In the genomic region with DNA sequence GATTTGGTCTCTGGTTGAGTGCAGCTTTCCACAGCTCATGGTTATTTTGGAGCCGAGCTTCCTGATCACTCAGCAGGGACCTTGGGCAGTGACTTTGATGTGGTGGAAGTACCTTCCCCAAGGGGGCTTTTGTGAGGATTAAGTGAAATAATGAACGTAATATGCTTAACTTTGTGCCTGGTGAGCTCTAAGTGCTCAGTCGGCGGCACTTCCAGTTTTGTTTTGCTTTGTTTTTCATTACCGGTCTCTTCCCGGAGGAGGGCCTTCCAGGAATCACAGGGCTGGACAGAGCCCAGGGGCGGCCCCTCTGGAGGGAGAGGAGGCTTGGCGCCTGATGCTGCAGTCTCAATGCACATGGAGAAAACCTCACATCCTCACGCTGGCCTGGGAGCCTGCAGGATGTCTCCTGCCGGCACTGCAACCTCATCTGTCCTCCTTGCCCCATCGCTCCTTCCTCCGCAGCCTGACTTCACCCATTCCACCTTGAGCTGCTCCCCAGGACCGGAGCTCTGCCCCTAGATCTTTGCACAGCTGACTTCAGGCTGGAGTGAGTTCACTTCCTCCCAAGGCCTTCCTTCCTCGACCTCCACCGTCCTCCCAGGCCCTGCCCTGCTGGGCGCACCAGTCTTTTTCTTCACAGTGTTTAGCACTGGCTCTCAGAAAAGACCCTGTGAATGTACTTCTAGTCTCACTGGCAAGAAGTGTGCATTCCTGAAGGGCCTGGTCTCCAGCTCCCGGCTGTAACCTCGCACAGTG, we compare ENCODE assay signal across 1 cellular context.
A peak's percentile ranks its signal among the peaks of the same experiment; 100 is the strongest.
TF ChIP-seq lines count a peak whose summit lies in the region.

No MANE protein-coding gene starts in this region.

TF ChIP-seq in HEK293, 187 proteins besides CTCF, POLR2A, EP300 and RAD21 (continued from another document and continues in another):
- TF ChIP-seq SALL2 (tag by site-specific recombination; IDR thresholded peaks at IDR 0.05; ENCODE audit: borderline replicate concordance) (no peak), ZFHX2 (tag by site-specific recombination; conservative IDR thresholded peaks at IDR 0.05) (no peak), ZNF335 (tag by site-specific recombination; conservative IDR thresholded peaks at IDR 0.05) (no peak; the same call in 1 of the 2 replicates), ZNF776 (tag by site-specific recombination; IDR thresholded peaks at IDR 0.05; ENCODE audit: borderline replicate concordance) (no peak), ZBTB8A (tag by site-specific recombination; IDR thresholded peaks at IDR 0.05) (peak; percentile 86), ZNF658 (tag by site-specific recombination; IDR thresholded peaks at IDR 0.05) (no peak), ZNF211 (tag by site-specific recombination; IDR thresholded peaks at IDR 0.05; ENCODE audit: low read depth) (no peak), ZNF521 (tag by site-specific recombination; IDR thresholded peaks at IDR 0.05) (no peak), ZBTB1 (tag by site-specific recombination; IDR thresholded peaks at IDR 0.05) (no peak), ZSCAN30 (tag by site-specific recombination; IDR thresholded peaks at IDR 0.05) (0 out of 2 replicates have a peak, but pooled peaks have one; percentile 16), GLIS2 (tag by site-specific recombination; IDR thresholded peaks at IDR 0.05) (no peak), ZNF280C (tag by site-specific recombination; IDR thresholded peaks at IDR 0.05) (no peak), KLF10 (tag by site-specific recombination; IDR thresholded peaks at IDR 0.05) (no peak; the same call in none of the 2 replicates), KLF16 (tag by site-specific recombination; IDR thresholded peaks at IDR 0.05) (no peak), ZNF354C (tag by site-specific recombination; IDR thresholded peaks at IDR 0.05; ENCODE audit: borderline replicate concordance, low read depth) (no peak), ZNF561 (tag by site-specific recombination; IDR thresholded peaks at IDR 0.05; ENCODE audit: borderline replicate concordance) (peak; percentile 24; the same call in 1 of the 2 replicates), ZNF596 (tag by site-specific recombination; IDR thresholded peaks at IDR 0.05) (no peak; the same call in 1 of the 2 replicates), ZNF146 (tag by site-specific recombination; IDR thresholded peaks at IDR 0.05) (no peak), PATZ1 (tag by site-specific recombination; IDR thresholded peaks at IDR 0.05) (no peak), BCL11A (tag by site-specific recombination; IDR thresholded peaks at IDR 0.05; ENCODE audit: low read depth) (no peak), EGR2 (tag by site-specific recombination; IDR thresholded peaks at IDR 0.05; ENCODE audit: low read depth) (no peak), REPIN1 (tag by site-specific recombination; IDR thresholded peaks at IDR 0.05; ENCODE audit: low read depth) (no peak), ZNF639 (tag by site-specific recombination; IDR thresholded peaks at IDR 0.05) (no peak), ZBTB21 (tag by site-specific recombination; IDR thresholded peaks at IDR 0.05) (peak; percentile 21; the same call in 1 of the 2 replicates)
- TF ChIP-seq, protein P1, sequence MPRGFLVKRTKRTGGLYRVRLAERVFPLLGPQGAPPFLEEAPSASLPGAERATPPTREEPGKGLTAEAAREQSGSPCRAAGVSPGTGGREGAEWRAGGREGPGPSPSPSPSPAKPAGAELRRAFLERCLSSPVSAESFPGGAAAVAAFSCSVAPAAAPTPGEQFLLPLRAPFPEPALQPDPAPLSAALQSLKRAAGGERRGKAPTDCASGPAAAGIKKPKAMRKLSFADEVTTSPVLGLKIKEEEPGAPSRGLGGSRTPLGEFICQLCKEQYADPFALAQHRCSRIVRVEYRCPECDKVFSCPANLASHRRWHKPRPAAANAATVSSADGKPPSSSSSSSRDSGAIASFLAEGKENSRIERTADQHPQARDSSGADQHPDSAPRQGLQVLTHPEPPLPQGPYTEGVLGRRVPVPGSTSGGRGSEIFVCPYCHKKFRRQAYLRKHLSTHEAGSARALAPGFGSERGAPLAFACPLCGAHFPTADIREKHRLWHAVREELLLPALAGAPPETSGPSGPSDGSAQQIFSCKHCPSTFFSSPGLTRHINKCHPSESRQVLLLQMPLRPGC (tag by site-specific recombination; IDR thresholded peaks at IDR 0.05), result 0 out of 2 replicates have a peak, but pooled peaks have one; percentile 3
- TF ChIP-seq, protein P2, sequence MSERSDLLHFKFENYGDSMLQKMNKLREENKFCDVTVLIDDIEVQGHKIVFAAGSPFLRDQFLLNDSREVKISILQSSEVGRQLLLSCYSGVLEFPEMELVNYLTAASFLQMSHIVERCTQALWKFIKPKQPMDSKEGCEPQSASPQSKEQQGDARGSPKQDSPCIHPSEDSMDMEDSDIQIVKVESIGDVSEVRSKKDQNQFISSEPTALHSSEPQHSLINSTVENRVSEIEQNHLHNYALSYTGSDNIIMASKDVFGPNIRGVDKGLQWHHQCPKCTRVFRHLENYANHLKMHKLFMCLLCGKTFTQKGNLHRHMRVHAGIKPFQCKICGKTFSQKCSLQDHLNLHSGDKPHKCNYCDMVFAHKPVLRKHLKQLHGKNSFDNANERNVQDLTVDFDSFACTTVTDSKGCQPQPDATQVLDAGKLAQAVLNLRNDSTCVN (tag by site-specific recombination; optimal IDR thresholded peaks at IDR 0.05), result no peak
- TF ChIP-seq, protein P3, sequence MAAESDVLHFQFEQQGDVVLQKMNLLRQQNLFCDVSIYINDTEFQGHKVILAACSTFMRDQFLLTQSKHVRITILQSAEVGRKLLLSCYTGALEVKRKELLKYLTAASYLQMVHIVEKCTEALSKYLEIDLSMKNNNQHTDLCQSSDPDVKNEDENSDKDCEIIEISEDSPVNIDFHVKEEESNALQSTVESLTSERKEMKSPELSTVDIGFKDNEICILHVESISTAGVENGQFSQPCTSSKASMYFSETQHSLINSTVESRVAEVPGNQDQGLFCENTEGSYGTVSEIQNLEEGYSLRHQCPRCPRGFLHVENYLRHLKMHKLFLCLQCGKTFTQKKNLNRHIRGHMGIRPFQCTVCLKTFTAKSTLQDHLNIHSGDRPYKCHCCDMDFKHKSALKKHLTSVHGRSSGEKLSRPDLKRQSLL (tag by site-specific recombination; IDR thresholded peaks at IDR 0.05), result 0 out of 2 replicates have a peak, but pooled peaks have one; percentile 3
- TF ChIP-seq, protein P4, sequence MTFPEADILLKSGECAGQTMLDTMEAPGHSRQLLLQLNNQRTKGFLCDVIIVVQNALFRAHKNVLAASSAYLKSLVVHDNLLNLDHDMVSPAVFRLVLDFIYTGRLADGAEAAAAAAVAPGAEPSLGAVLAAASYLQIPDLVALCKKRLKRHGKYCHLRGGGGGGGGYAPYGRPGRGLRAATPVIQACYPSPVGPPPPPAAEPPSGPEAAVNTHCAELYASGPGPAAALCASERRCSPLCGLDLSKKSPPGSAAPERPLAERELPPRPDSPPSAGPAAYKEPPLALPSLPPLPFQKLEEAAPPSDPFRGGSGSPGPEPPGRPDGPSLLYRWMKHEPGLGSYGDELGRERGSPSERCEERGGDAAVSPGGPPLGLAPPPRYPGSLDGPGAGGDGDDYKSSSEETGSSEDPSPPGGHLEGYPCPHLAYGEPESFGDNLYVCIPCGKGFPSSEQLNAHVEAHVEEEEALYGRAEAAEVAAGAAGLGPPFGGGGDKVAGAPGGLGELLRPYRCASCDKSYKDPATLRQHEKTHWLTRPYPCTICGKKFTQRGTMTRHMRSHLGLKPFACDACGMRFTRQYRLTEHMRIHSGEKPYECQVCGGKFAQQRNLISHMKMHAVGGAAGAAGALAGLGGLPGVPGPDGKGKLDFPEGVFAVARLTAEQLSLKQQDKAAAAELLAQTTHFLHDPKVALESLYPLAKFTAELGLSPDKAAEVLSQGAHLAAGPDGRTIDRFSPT (tag by site-specific recombination; IDR thresholded peaks at IDR 0.05), result no peak
- TF ChIP-seq, protein P5, sequence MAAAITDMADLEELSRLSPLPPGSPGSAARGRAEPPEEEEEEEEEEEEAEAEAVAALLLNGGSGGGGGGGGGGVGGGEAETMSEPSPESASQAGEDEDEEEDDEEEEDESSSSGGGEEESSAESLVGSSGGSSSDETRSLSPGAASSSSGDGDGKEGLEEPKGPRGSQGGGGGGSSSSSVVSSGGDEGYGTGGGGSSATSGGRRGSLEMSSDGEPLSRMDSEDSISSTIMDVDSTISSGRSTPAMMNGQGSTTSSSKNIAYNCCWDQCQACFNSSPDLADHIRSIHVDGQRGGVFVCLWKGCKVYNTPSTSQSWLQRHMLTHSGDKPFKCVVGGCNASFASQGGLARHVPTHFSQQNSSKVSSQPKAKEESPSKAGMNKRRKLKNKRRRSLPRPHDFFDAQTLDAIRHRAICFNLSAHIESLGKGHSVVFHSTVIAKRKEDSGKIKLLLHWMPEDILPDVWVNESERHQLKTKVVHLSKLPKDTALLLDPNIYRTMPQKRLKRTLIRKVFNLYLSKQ (tag by site-specific recombination; IDR thresholded peaks at IDR 0.05; ENCODE audit: borderline replicate concordance), result no peak
- TF ChIP-seq, protein P6, sequence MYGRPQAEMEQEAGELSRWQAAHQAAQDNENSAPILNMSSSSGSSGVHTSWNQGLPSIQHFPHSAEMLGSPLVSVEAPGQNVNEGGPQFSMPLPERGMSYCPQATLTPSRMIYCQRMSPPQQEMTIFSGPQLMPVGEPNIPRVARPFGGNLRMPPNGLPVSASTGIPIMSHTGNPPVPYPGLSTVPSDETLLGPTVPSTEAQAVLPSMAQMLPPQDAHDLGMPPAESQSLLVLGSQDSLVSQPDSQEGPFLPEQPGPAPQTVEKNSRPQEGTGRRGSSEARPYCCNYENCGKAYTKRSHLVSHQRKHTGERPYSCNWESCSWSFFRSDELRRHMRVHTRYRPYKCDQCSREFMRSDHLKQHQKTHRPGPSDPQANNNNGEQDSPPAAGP (tag by site-specific recombination; IDR thresholded peaks at IDR 0.05), result no peak; the same call in 1 of the 2 replicates
- TF ChIP-seq, protein P7, sequence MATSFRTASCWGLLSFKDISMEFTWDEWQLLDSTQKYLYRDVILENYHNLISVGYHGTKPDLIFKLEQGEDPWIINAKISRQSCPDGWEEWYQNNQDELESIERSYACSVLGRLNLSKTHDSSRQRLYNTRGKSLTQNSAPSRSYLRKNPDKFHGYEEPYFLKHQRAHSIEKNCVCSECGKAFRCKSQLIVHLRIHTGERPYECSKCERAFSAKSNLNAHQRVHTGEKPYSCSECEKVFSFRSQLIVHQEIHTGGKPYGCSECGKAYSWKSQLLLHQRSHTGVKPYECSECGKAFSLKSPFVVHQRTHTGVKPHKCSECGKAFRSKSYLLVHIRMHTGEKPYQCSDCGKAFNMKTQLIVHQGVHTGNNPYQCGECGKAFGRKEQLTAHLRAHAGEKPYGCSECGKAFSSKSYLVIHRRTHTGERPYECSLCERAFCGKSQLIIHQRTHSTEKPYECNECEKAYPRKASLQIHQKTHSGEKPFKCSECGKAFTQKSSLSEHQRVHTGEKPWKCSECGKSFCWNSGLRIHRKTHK (tag by site-specific recombination; IDR thresholded peaks at IDR 0.05), result no peak
- TF ChIP-seq, protein P8, sequence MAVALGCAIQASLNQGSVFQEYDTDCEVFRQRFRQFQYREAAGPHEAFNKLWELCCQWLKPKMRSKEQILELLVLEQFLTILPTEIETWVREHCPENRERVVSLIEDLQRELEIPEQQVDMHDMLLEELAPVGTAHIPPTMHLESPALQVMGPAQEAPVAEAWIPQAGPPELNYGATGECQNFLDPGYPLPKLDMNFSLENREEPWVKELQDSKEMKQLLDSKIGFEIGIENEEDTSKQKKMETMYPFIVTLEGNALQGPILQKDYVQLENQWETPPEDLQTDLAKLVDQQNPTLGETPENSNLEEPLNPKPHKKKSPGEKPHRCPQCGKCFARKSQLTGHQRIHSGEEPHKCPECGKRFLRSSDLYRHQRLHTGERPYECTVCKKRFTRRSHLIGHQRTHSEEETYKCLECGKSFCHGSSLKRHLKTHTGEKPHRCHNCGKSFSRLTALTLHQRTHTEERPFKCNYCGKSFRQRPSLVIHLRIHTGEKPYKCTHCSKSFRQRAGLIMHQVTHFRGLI (tag by site-specific recombination; IDR thresholded peaks at IDR 0.05), result no peak
- TF ChIP-seq, protein P9, sequence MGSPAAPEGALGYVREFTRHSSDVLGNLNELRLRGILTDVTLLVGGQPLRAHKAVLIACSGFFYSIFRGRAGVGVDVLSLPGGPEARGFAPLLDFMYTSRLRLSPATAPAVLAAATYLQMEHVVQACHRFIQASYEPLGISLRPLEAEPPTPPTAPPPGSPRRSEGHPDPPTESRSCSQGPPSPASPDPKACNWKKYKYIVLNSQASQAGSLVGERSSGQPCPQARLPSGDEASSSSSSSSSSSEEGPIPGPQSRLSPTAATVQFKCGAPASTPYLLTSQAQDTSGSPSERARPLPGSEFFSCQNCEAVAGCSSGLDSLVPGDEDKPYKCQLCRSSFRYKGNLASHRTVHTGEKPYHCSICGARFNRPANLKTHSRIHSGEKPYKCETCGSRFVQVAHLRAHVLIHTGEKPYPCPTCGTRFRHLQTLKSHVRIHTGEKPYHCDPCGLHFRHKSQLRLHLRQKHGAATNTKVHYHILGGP (tag by site-specific recombination; IDR thresholded peaks at IDR 0.05), result peak; percentile 70
